1 cellular context compared by ENCODE assay signal in genomic region chr7:88347098-88347497, GRCh38.
TF ChIP-seq lines count a peak whose summit lies in the region.

No MANE protein-coding gene starts in this region.

TF ChIP-seq in WTC11, 78 proteins besides CTCF, POLR2A, EP300 and RAD21 (continued from another document):
- TF ChIP-seq E2F4 (CRISPR knock-in tag; IDR thresholded peaks at IDR 0.05; ENCODE audit: borderline replicate concordance, low read depth) (no peak), JAZF1 (CRISPR knock-in tag; IDR thresholded peaks at IDR 0.05) (no peak), ZNF396 (CRISPR knock-in tag; IDR thresholded peaks at IDR 0.05; ENCODE audit: borderline replicate concordance) (no peak), ZNF317 (CRISPR knock-in tag; IDR thresholded peaks at IDR 0.05; ENCODE audit: borderline replicate concordance, low read depth) (no peak), FOXK1 (CRISPR knock-in tag; IDR thresholded peaks at IDR 0.05) (no peak), PRRX2 (CRISPR knock-in tag; IDR thresholded peaks at IDR 0.05) (no peak), SP1 (CRISPR knock-in tag; conservative IDR thresholded peaks at IDR 0.05) (no peak), ZNF425 (CRISPR knock-in tag; conservative IDR thresholded peaks at IDR 0.05) (no peak), CBFB (CRISPR knock-in tag; IDR thresholded peaks at IDR 0.05; ENCODE audit: low read depth) (no peak)
- TF ChIP-seq, protein P1, sequence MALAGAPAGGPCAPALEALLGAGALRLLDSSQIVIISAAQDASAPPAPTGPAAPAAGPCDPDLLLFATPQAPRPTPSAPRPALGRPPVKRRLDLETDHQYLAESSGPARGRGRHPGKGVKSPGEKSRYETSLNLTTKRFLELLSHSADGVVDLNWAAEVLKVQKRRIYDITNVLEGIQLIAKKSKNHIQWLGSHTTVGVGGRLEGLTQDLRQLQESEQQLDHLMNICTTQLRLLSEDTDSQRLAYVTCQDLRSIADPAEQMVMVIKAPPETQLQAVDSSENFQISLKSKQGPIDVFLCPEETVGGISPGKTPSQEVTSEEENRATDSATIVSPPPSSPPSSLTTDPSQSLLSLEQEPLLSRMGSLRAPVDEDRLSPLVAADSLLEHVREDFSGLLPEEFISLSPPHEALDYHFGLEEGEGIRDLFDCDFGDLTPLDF (CRISPR knock-in tag; IDR thresholded peaks at IDR 0.05) = no peak
- TF ChIP-seq, protein P2, sequence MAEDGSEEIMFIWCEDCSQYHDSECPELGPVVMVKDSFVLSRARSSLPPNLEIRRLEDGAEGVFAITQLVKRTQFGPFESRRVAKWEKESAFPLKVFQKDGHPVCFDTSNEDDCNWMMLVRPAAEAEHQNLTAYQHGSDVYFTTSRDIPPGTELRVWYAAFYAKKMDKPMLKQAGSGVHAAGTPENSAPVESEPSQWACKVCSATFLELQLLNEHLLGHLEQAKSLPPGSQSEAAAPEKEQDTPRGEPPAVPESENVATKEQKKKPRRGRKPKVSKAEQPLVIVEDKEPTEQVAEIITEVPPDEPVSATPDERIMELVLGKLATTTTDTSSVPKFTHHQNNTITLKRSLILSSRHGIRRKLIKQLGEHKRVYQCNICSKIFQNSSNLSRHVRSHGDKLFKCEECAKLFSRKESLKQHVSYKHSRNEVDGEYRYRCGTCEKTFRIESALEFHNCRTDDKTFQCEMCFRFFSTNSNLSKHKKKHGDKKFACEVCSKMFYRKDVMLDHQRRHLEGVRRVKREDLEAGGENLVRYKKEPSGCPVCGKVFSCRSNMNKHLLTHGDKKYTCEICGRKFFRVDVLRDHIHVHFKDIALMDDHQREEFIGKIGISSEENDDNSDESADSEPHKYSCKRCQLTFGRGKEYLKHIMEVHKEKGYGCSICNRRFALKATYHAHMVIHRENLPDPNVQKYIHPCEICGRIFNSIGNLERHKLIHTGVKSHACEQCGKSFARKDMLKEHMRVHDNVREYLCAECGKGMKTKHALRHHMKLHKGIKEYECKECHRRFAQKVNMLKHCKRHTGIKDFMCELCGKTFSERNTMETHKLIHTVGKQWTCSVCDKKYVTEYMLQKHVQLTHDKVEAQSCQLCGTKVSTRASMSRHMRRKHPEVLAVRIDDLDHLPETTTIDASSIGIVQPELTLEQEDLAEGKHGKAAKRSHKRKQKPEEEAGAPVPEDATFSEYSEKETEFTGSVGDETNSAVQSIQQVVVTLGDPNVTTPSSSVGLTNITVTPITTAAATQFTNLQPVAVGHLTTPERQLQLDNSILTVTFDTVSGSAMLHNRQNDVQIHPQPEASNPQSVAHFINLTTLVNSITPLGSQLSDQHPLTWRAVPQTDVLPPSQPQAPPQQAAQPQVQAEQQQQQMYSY (CRISPR knock-in tag; IDR thresholded peaks at IDR 0.05) = no peak
- TF ChIP-seq, protein P3, sequence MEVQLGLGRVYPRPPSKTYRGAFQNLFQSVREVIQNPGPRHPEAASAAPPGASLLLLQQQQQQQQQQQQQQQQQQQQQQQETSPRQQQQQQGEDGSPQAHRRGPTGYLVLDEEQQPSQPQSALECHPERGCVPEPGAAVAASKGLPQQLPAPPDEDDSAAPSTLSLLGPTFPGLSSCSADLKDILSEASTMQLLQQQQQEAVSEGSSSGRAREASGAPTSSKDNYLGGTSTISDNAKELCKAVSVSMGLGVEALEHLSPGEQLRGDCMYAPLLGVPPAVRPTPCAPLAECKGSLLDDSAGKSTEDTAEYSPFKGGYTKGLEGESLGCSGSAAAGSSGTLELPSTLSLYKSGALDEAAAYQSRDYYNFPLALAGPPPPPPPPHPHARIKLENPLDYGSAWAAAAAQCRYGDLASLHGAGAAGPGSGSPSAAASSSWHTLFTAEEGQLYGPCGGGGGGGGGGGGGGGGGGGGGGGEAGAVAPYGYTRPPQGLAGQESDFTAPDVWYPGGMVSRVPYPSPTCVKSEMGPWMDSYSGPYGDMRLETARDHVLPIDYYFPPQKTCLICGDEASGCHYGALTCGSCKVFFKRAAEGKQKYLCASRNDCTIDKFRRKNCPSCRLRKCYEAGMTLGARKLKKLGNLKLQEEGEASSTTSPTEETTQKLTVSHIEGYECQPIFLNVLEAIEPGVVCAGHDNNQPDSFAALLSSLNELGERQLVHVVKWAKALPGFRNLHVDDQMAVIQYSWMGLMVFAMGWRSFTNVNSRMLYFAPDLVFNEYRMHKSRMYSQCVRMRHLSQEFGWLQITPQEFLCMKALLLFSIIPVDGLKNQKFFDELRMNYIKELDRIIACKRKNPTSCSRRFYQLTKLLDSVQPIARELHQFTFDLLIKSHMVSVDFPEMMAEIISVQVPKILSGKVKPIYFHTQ (CRISPR knock-in tag; IDR thresholded peaks at IDR 0.05) = no peak
- TF ChIP-seq, protein P4, sequence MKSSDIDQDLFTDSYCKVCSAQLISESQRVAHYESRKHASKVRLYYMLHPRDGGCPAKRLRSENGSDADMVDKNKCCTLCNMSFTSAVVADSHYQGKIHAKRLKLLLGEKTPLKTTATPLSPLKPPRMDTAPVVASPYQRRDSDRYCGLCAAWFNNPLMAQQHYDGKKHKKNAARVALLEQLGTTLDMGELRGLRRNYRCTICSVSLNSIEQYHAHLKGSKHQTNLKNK (CRISPR knock-in tag; IDR thresholded peaks at IDR 0.05) = no peak
TF ChIP-seq in WTC11: peak in this region for 0.
